In the genomic region with DNA sequence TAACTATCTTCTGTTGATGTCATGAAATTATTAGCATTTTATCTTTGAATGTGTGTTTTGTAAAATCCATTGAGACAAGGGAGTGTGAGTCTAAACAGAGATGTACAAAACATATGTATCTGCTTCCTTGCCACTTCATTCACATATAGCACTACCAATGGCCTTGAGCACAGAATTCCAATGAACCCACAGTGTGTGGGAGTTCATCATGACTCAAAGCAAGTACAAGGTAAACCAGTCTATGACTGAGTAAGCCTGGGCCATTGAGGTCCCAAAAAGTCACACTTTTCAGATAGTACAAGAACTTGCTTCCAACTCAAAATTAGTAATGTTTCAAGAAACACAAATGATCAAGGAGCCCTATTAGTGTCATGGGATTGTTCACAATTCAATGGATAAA, we compare ENCODE assay signal across 18 cellular contexts.
DNase-seq lines count a peak whose midpoint lies in the region; ATAC-seq, FAIRE-seq and TF ChIP-seq lines count a peak whose summit lies in the region.
"Had no signal": no experiment of that assay in that cellular context is flagged by ENCODE, and none has a peak within 500 bp of the region (broad histone marks: within the 10 kb centered on the region; RNA-seq: fewer than 3 reads in every experiment).

No MANE protein-coding gene starts in this region.

- no peaks in the 10 kb centered on the region for H3K36me3 ChIP-seq in bronchial epithelial cell (ENCODE audit: control insufficient read depth, insufficient read depth, low read length)

- POLR2A ChIA-PET in activated CD8-positive, alpha-beta T cell treated with anti-CD3 and anti-CD28 coated beads, Interleukin-2, amount 10 ng/mL, durations not matched to agents 7 days and 5 days (lab: Charles Lee): no interaction called here

- no peak for DNase-seq in stimulated activated naive CD8-positive, alpha-beta T cell treated with anti-CD3 and anti-CD28 coated beads, Interleukin-15, Interleukin-2, amounts not matched to agents 100 U/mL and 50 U/mL, for 24 hours
- no peak for DNase-seq in stimulated activated naive CD8-positive, alpha-beta T cell treated with anti-CD3 and anti-CD28 coated beads, Interleukin-15, amount 100 ng/mL, for 72 hours
- DNase-seq in bronchial epithelial cell (ENCODE audit: low read depth) (peak; percentile 43), epithelial cell of prostate (ENCODE audit: low read depth, low spot score) (peak; percentile 6)
- no peak for DNase-seq in activated CD8-positive, alpha-beta T cell treated with anti-CD3 and anti-CD28 coated beads, Interleukin-2, amount 10 ng/mL, durations not matched to agents 7 days and 5 days
- DNase-seq: C1 segment of cervical spinal cord; Calu3; CD4-positive, alpha-beta memory T cell; COR-L47; DMS53; DMS79 treated with DMSO at 0.1 percent for 48 hours; GF-D8; GOT3; H7; HCEC 1CT had no signal

- CTCF ChIA-PET in activated CD8-positive, alpha-beta T cell treated with anti-CD3 and anti-CD28 coated beads, Interleukin-2, amount 10 ng/mL, durations not matched to agents 7 days and 5 days (lab: Charles Lee): no interaction called here

- no peak overlapping the region for H3K27ac ChIP-seq in epithelial cell of prostate

- H3K27me3 Mint-ChIP-seq in stimulated activated naive CD8-positive, alpha-beta T cell treated with anti-CD3 and anti-CD28 coated beads, Interleukin-15, amount 100 ng/mL, for 72 hours: no peaks in the 10 kb centered on the region
- no peaks in the 10 kb centered on the region for H3K27me3 Mint-ChIP-seq in activated CD8-positive, alpha-beta T cell treated with anti-CD3 and anti-CD28 coated beads, Interleukin-2, amount 10 ng/mL, durations not matched to agents 7 days and 5 days (ENCODE audit: low read depth)
- H3K27me3 Mint-ChIP-seq: CD4-positive, alpha-beta memory T cell had no signal

- no peak for TF ChIP-seq CTCF in bronchial epithelial cell (IDR thresholded peaks at IDR 0.05; ENCODE audit: insufficient read depth, low read length, severe bottlenecking)

- H3K4me3 Mint-ChIP-seq in stimulated activated naive CD8-positive, alpha-beta T cell treated with anti-CD3 and anti-CD28 coated beads, Interleukin-15, amount 100 ng/mL, for 72 hours: no peak overlapping the region
- H3K4me3 Mint-ChIP-seq in activated CD8-positive, alpha-beta T cell treated with anti-CD3 and anti-CD28 coated beads, Interleukin-2, amount 10 ng/mL, durations not matched to agents 7 days and 5 days: no peak overlapping the region
- H3K4me3 Mint-ChIP-seq: CD4-positive, alpha-beta memory T cell had no signal

- no peak overlapping the region for H3K4me3 ChIP-seq in bronchial epithelial cell (ENCODE audit: low read depth, low read length)

- peaks cover 5 to 12% of the 10 kb centered on the region in 2 donors for H3K9me3 Mint-ChIP-seq in stimulated activated naive CD8-positive, alpha-beta T cell treated with anti-CD3 and anti-CD28 coated beads, Interleukin-15, amount 100 ng/mL, for 72 hours
- H3K9me3 Mint-ChIP-seq in activated CD8-positive, alpha-beta T cell treated with anti-CD3 and anti-CD28 coated beads, Interleukin-2, amount 10 ng/mL, durations not matched to agents 7 days and 5 days (ENCODE audit: insufficient read depth): no peaks in the 10 kb centered on the region

- no peak for FAIRE-seq in bronchial epithelial cell (lab: Jason Lieb, UNC)
- FAIRE-seq: GM12891, GM18507 had no signal

- no peaks in the 10 kb centered on the region for H3K4me1 Mint-ChIP-seq in stimulated activated naive CD8-positive, alpha-beta T cell treated with anti-CD3 and anti-CD28 coated beads, Interleukin-15, amount 100 ng/mL, for 72 hours
- no peaks in the 10 kb centered on the region for H3K4me1 Mint-ChIP-seq in activated CD8-positive, alpha-beta T cell treated with anti-CD3 and anti-CD28 coated beads, Interleukin-2, amount 10 ng/mL, durations not matched to agents 7 days and 5 days (ENCODE audit: low read depth)
- H3K4me1 Mint-ChIP-seq: CD4-positive, alpha-beta memory T cell had no signal

- no peaks in the 10 kb centered on the region for H3K36me3 Mint-ChIP-seq in activated CD8-positive, alpha-beta T cell treated with anti-CD3 and anti-CD28 coated beads, Interleukin-2, amount 10 ng/mL, durations not matched to agents 7 days and 5 days (ENCODE audit: low read depth)
- H3K36me3 Mint-ChIP-seq: CD4-positive, alpha-beta memory T cell had no signal

- peak; percentile 6 for ATAC-seq in stimulated activated naive CD8-positive, alpha-beta T cell treated with anti-CD3 and anti-CD28 coated beads, Interleukin-15, Interleukin-2, amounts not matched to agents 100 U/mL and 50 U/mL, for 24 hours
- ATAC-seq in stimulated activated naive CD8-positive, alpha-beta T cell treated with anti-CD3 and anti-CD28 coated beads, Interleukin-15, amount 100 ng/mL, for 72 hours: no peak
- no peak for ATAC-seq in activated CD8-positive, alpha-beta T cell treated with anti-CD3 and anti-CD28 coated beads, Interleukin-2, amount 10 ng/mL, durations not matched to agents 7 days and 5 days
- no peak for ATAC-seq in GM18520 (IDR thresholded peaks at IDR 0.05; ENCODE audit: unreplicated experiment)

- H3K27me3 ChIP-seq in bronchial epithelial cell (ENCODE audit: control insufficient read depth, insufficient read depth, low read length): no peaks in the 10 kb centered on the region

- no peak overlapping the region for H3K27ac Mint-ChIP-seq in stimulated activated naive CD8-positive, alpha-beta T cell treated with anti-CD3 and anti-CD28 coated beads, Interleukin-15, amount 100 ng/mL, for 72 hours
- no peak overlapping the region for H3K27ac Mint-ChIP-seq in activated CD8-positive, alpha-beta T cell treated with anti-CD3 and anti-CD28 coated beads, Interleukin-2, amount 10 ng/mL, durations not matched to agents 7 days and 5 days
- H3K27ac Mint-ChIP-seq: CD4-positive, alpha-beta memory T cell had no signal

Comparison
In these comparisons a context has a peak if more than half of its experiments do, and no peak if none do; other contexts are left out.
1. DNase-seq: peak in bronchial epithelial cell (single experiment) and epithelial cell of prostate (single experiment); none in stimulated activated naive CD8-positive, alpha-beta T cell treated with anti-CD3 and anti-CD28 coated beads, Interleukin-15, Interleukin-2, amounts not matched to agents 100 U/mL and 50 U/mL, for 24 hours (single experiment), stimulated activated naive CD8-positive, alpha-beta T cell treated with anti-CD3 and anti-CD28 coated beads, Interleukin-15, amount 100 ng/mL, for 72 hours (0 of 2) and activated CD8-positive, alpha-beta T cell treated with anti-CD3 and anti-CD28 coated beads, Interleukin-2, amount 10 ng/mL, durations not matched to agents 7 days and 5 days (single experiment).